8 cellular contexts compared by ENCODE assay signal in genomic region chr4:30720656-30721352, GRCh38. TPM values are rescaled to one million over a fixed set of nuclear protein-coding genes. Genes with fewer than 3 reads are reported as not detected.
DNase-seq lines count a peak whose midpoint lies in the region; TF ChIP-seq lines count a peak whose summit lies in the region.

No MANE protein-coding gene starts in this region.

- POLR2A ChIA-PET in activated CD4-positive, alpha-beta memory T cell treated with anti-CD3 and anti-CD28 coated beads, Interleukin-2, amount 10 ng/mL, durations not matched to agents 7 days and 5 days (lab: Charles Lee): no interaction called here

- H3K27me3 Mint-ChIP-seq in activated CD4-positive, alpha-beta memory T cell treated with anti-CD3 and anti-CD28 coated beads, Interleukin-2, amount 10 ng/mL, durations not matched to agents 7 days and 5 days: peaks cover 64% of the 10 kb centered on the region
- peaks cover 81 to 85% (median 85%) of the 10 kb centered on the region in 3 donors for H3K27me3 Mint-ChIP-seq in CD14-positive monocyte (ENCODE audit: low read depth in 3 of 3)

- H3K4me3 Mint-ChIP-seq in activated CD4-positive, alpha-beta memory T cell treated with anti-CD3 and anti-CD28 coated beads, Interleukin-2, amount 10 ng/mL, durations not matched to agents 7 days and 5 days: peak overlapping the region; percentile 47
- H3K4me3 Mint-ChIP-seq in CD14-positive monocyte: peak overlapping the region in 1 of 2 donors; percentile 89

- H3K36me3 Mint-ChIP-seq in activated CD4-positive, alpha-beta memory T cell treated with anti-CD3 and anti-CD28 coated beads, Interleukin-2, amount 10 ng/mL, durations not matched to agents 7 days and 5 days (ENCODE audit: low read depth): peaks cover 12% of the 10 kb centered on the region
- peaks cover 2 to 3% of the 10 kb centered on the region in 2 donors for H3K36me3 Mint-ChIP-seq in CD14-positive monocyte

- intact Hi-C loops in CD14-positive monocyte (cut with micrococcal nuclease): no loop called here

- peaks cover 29% of the 10 kb centered on the region for H3K4me1 Mint-ChIP-seq in activated CD4-positive, alpha-beta memory T cell treated with anti-CD3 and anti-CD28 coated beads, Interleukin-2, amount 10 ng/mL, durations not matched to agents 7 days and 5 days
- peaks cover 27% of the 10 kb centered on the region for H3K4me1 Mint-ChIP-seq in CD14-positive monocyte

- peak; percentile 63 for DNase-seq in activated CD8-positive, alpha-beta memory T cell treated with anti-CD3 and anti-CD28 coated beads for 24 hours
- no peak for DNase-seq in activated CD8-positive, alpha-beta memory T cell treated with anti-CD3 and anti-CD28 coated beads, Interleukin-2, amount 50 U/mL, for 4 hours
- no peak for DNase-seq in activated CD4-positive, alpha-beta memory T cell treated with anti-CD3 and anti-CD28 coated beads, Interleukin-2, amount 10 ng/mL, durations not matched to agents 7 days and 5 days
- DNase-seq in globus pallidus (ENCODE audit: low spot score): peak; percentile 29
- no peak for DNase-seq in HT-29 (ENCODE audit: low spot score)
- DNase-seq in CD14-positive monocyte (ENCODE audit: low spot score): no peak
- DNase-seq in NOMO-1 treated with dmso at 0.1 percent for 144 hours (lab: John Stamatoyannopoulos, UW; ENCODE audit: unreplicated experiment): no peak

- peak overlapping the region; percentile 98 for H2AFZ ChIP-seq in neuron (ENCODE audit: low read depth, low read length)

- H3K4me1 ChIP-seq in neuron (ENCODE audit: insufficient read depth, low read length): peaks cover 7% of the 10 kb centered on the region

- H3K4me3 ChIP-seq in neuron (ENCODE audit: low read length): peak overlapping the region; percentile 69

- peaks cover 2% of the 10 kb centered on the region for H3K9me3 Mint-ChIP-seq in activated CD4-positive, alpha-beta memory T cell treated with anti-CD3 and anti-CD28 coated beads, Interleukin-2, amount 10 ng/mL, durations not matched to agents 7 days and 5 days
- H3K9me3 Mint-ChIP-seq in CD14-positive monocyte: peaks cover 0 to 38% (median 16%) of the 10 kb centered on the region in 7 donors

- peaks cover 11% of the 10 kb centered on the region for H3K9me3 ChIP-seq in neuron (ENCODE audit: low read length)

- no peaks in the 10 kb centered on the region for H3K27me3 ChIP-seq in neuron (ENCODE audit: insufficient read depth, low read length)

- H3K27ac Mint-ChIP-seq in activated CD4-positive, alpha-beta memory T cell treated with anti-CD3 and anti-CD28 coated beads, Interleukin-2, amount 10 ng/mL, durations not matched to agents 7 days and 5 days: peak overlapping the region; percentile 49
- no peak overlapping the region for H3K27ac Mint-ChIP-seq in CD14-positive monocyte

- CTCF ChIA-PET in activated CD4-positive, alpha-beta memory T cell treated with anti-CD3 and anti-CD28 coated beads, Interleukin-2, amount 10 ng/mL, durations not matched to agents 7 days and 5 days (lab: Charles Lee): no interaction called here

- H3K36me3 ChIP-seq in neuron (ENCODE audit: insufficient read depth, low read length): no peaks in the 10 kb centered on the region

- no peak for TF ChIP-seq CTCF in CD14-positive monocyte (IDR thresholded peaks at IDR 0.05)

RNA-seq across cellular contexts. Expression of gene PCDH7, which starts 0.6 kb away (rescaled TPM):
- total RNA-seq in activated CD4-positive, alpha-beta memory T cell treated with anti-CD3 and anti-CD28 coated beads, Interleukin-2, amount 10 ng/mL, durations not matched to agents 7 days and 5 days: not detected
- total RNA-seq in HT-29 (2014; rRNA removed; shearing (Covaris generic)): 0.21 and 0.43 TPM in 2 replicates
- not detected for polyA plus RNA-seq in CD14-positive monocyte

Comparison
In these comparisons a context has a peak if more than half of its experiments do, and no peak if none do; other contexts are left out.
1. DNase-seq: peak in activated CD8-positive, alpha-beta memory T cell treated with anti-CD3 and anti-CD28 coated beads for 24 hours (single experiment) and globus pallidus (single experiment); none in activated CD8-positive, alpha-beta memory T cell treated with anti-CD3 and anti-CD28 coated beads, Interleukin-2, amount 50 U/mL, for 4 hours (single experiment), activated CD4-positive, alpha-beta memory T cell treated with anti-CD3 and anti-CD28 coated beads, Interleukin-2, amount 10 ng/mL, durations not matched to agents 7 days and 5 days (single experiment), HT-29 (single experiment), CD14-positive monocyte (single experiment) and NOMO-1 treated with dmso at 0.1 percent for 144 hours (single experiment).